21 cellular contexts compared by ENCODE assay signal in genomic region chr9:95111716-95112115, GRCh38.
DNase-seq lines count a peak whose midpoint lies in the region; ATAC-seq, FAIRE-seq and TF ChIP-seq lines count a peak whose summit lies in the region.
"Had no signal": no experiment of that assay in that cellular context is flagged by ENCODE, and none has a peak within 500 bp of the region (broad histone marks: within the 10 kb centered on the region; RNA-seq: fewer than 3 reads in every experiment).

No MANE protein-coding gene starts in this region.

- H3K79me2 ChIP-seq in H9 (ENCODE audit: insufficient read depth, low read length), result no peaks in the 10 kb centered on the region

- H3K27me3 ChIP-seq in H9 (ENCODE audit: insufficient read depth, low read length), result no peaks in the 10 kb centered on the region
- H3K27me3 ChIP-seq in sigmoid colon, result no peaks in the 10 kb centered on the region
- H3K27me3 ChIP-seq in tibial nerve, result no peaks in the 10 kb centered on the region

- H2BK15ac ChIP-seq in H9 (ENCODE audit: low read depth, low read length), result no peak overlapping the region

- no peak overlapping the region for H4K8ac ChIP-seq in H9 (replicated peaks; ENCODE audit: insufficient read length, low read depth, low read length)

- DNase-seq in H9 (no peak), kidney (peak; percentile 26), sigmoid colon (peak; percentile 52), tibial nerve (ENCODE audit: low spot score in 2 of 2) (no peak), left cardiac atrium (no peak), COLO829 (ENCODE audit: low spot score) (no peak)
- DNase-seq: 8988T; ACHN; C1 segment of cervical spinal cord; Caco-2; CD4-positive, alpha-beta memory T cell; DMS 273 treated with DMSO at 0.1 percent for 48 hours; DMS79; EL; GDM1; GOT3; HCEC 1CT had no signal

- H3K9ac ChIP-seq in H9 (ENCODE audit: extremely low read depth, insufficient read length, low read length) (no peak overlapping the region), kidney (ENCODE audit: low read length in 2 of 2) (no peak overlapping the region)

- no peaks in the 10 kb centered on the region for H3K79me1 ChIP-seq in H9 (ENCODE audit: insufficient read depth, low read depth, low read length, poor library complexity, severe bottlenecking)

- ATAC-seq in left cardiac atrium (no peak), HG03342 (IDR thresholded peaks at IDR 0.05; ENCODE audit: unreplicated experiment) (no peak)
- ATAC-seq: GM12878 had no signal

- no peak overlapping the region for H2BK20ac ChIP-seq in H9 (ENCODE audit: low read depth, low read length, poor library complexity, severe bottlenecking)

- H3K4me1 ChIP-seq in H9 (ENCODE audit: insufficient read depth, low read length), result no peaks in the 10 kb centered on the region
- H3K4me1 ChIP-seq in kidney (ENCODE audit: control insufficient read depth in 1 of 2, insufficient read depth in 1 of 2, low read depth in 1 of 2, low read length in 2 of 2), result peaks cover 0 to 5% of the 10 kb centered on the region in 2 donors
- peaks cover 0 to 30% (median 21%) of the 10 kb centered on the region in 4 donors for H3K4me1 ChIP-seq in sigmoid colon
- H3K4me1 ChIP-seq in tibial nerve, result peaks cover 0 to 64% (median 18%) of the 10 kb centered on the region in 4 donors
- H3K4me1 ChIP-seq: A549, Caco-2 had no signal

- intact Hi-C loops in kidney (cut with DNase I), result no loop called here
- intact Hi-C loops in sigmoid colon (cut with DNase I), result no loop called here
- intact Hi-C loops in left cardiac atrium (cut with DNase I), result no loop called here

- H3T11ph ChIP-seq in H9 (ENCODE audit: low read length), result no peak overlapping the region

- no peak overlapping the region for H2BK120ac ChIP-seq in H9 (ENCODE audit: low read depth, low read length, poor library complexity, severe bottlenecking)

- H3K27me3 Mint-ChIP-seq in H9 (ENCODE audit: low read depth), result no peaks in the 10 kb centered on the region
- H3K27me3 Mint-ChIP-seq: CD4-positive, alpha-beta memory T cell had no signal

- no peak overlapping the region for H3K14ac ChIP-seq in H9 (ENCODE audit: insufficient read depth, low read length)

- H3K9me3 ChIP-seq in H9 (ENCODE audit: control insufficient read depth, low read depth, low read length) (no peaks in the 10 kb centered on the region), kidney (ENCODE audit: control insufficient read depth in 1 of 2, low read length in 2 of 2) (no peaks in the 10 kb centered on the region), sigmoid colon (no peaks in the 10 kb centered on the region), tibial nerve (no peaks in the 10 kb centered on the region)
- H3K9me3 ChIP-seq: A549, Caco-2 had no signal

- TF ChIP-seq POLR2A in sigmoid colon (IDR thresholded peaks at IDR 0.05) (no peak), tibial nerve (IDR thresholded peaks at IDR 0.05) (no peak)

- no peak overlapping the region for H3K4me3 Mint-ChIP-seq in H9
- H3K4me3 Mint-ChIP-seq: CD4-positive, alpha-beta memory T cell had no signal

- no peak overlapping the region for H2BK12ac ChIP-seq in H9 (ENCODE audit: insufficient read length, low read depth, low read length)

- H3K23me2 ChIP-seq in H9 (ENCODE audit: insufficient read length, low read depth, low read length, poor library complexity, severe bottlenecking), result no peaks in the 10 kb centered on the region

- no peak for FAIRE-seq in kidney (lab: Jason Lieb, UNC)
- FAIRE-seq: A549, GM12878, H54 had no signal

- peaks cover 0 to 2% (median 0%) of the 10 kb centered on the region in 3 experiments; a peak in 2 of 7 replicates for H3K36me3 Mint-ChIP-seq in H9 (ENCODE audit: insufficient read depth in 1 of 3, low read depth in 3 of 3)

- no peak overlapping the region for H3K4ac ChIP-seq in H9 (ENCODE audit: low read depth, low read length)

- no peak for TF ChIP-seq CTCF in H9 (conservative IDR thresholded peaks at IDR 0.05)
- no peak for TF ChIP-seq CTCF in kidney (IDR thresholded peaks at IDR 0.05; ENCODE audit: borderline replicate concordance, extremely low read depth, insufficient read depth)
- no peak for TF ChIP-seq CTCF in sigmoid colon (IDR thresholded peaks at IDR 0.05)
- no peak for TF ChIP-seq CTCF in tibial nerve (IDR thresholded peaks at IDR 0.05)

- H3K9me3 Mint-ChIP-seq in H9, result no peaks in the 10 kb centered on the region

- H3K18ac ChIP-seq in H9 (ENCODE audit: insufficient read length, low read depth, low read length), result no peak overlapping the region

- TF ChIP-seq EP300 in sigmoid colon (IDR thresholded peaks at IDR 0.05) (no peak), tibial nerve (IDR thresholded peaks at IDR 0.05) (no peak)

- peak overlapping the region in 2 of 3 experiments; percentile 65 to 88; a peak in 3 of 7 replicates for H3K27ac Mint-ChIP-seq in H9
- H3K27ac Mint-ChIP-seq: CD4-positive, alpha-beta memory T cell had no signal

- no peak overlapping the region for H2AFZ ChIP-seq in H9 (ENCODE audit: low read length)

- H2BK5ac ChIP-seq in H9 (ENCODE audit: insufficient read length, low read length), result no peak overlapping the region

- H3K36me3 ChIP-seq in kidney (ENCODE audit: control insufficient read depth in 1 of 2, insufficient read depth in 2 of 2, low read length in 2 of 2) (peaks cover 21 to 30% of the 10 kb centered on the region in 2 donors), sigmoid colon (peaks cover 0 to 58% (median 8%) of the 10 kb centered on the region in 4 donors), tibial nerve (peaks cover 0 to 45% (median 0%) of the 10 kb centered on the region in 3 donors)

- no peak overlapping the region for H3K23ac ChIP-seq in H9 (ENCODE audit: insufficient read length, low read depth, low read length)

- H3K4me3 ChIP-seq in kidney (ENCODE audit: low read length in 2 of 2) (no peak overlapping the region), sigmoid colon (no peak overlapping the region), tibial nerve (no peak overlapping the region)
- H3K4me3 ChIP-seq: A549, GM12878 had no signal

- H2AK5ac ChIP-seq in H9 (ENCODE audit: insufficient read length, low read length), result no peak overlapping the region

- H3K4me1 Mint-ChIP-seq in H9, result 0 out of 4 replicates have a peak, but pooled peaks cover 0 to 4% of the 10 kb centered on the region in 2 experiments
- H3K4me1 Mint-ChIP-seq: CD4-positive, alpha-beta memory T cell had no signal

- H4K20me1 ChIP-seq in H9 (ENCODE audit: control insufficient read depth, insufficient read depth, insufficient read length), result no peaks in the 10 kb centered on the region

- no CpG with 5 or more reads among the region's 11 CpGs for WGBS in H9 (ENCODE audit: extremely low coverage, insufficient read length, low lambda C conversion rate)
- 96 to 97% methylated on average over 11 of the region's 11 CpGs for WGBS in sigmoid colon, 2 donors
- 93 to 96% methylated on average over 11 of the region's 11 CpGs for WGBS in tibial nerve, 2 donors

- H3K56ac ChIP-seq in H9 (ENCODE audit: insufficient read length, low read depth, low read length), result no peak overlapping the region

- H4K5ac ChIP-seq in H9 (ENCODE audit: insufficient read length, low read depth, low read length), result no peak overlapping the region

- no peak overlapping the region for H3K27ac ChIP-seq in H9 (ENCODE audit: insufficient read length, low read depth, low read length)
- H3K27ac ChIP-seq in kidney (ENCODE audit: low read depth in 2 of 2, low read length in 2 of 2), result no peak overlapping the region
- H3K27ac ChIP-seq in sigmoid colon, result no peak overlapping the region
- H3K27ac ChIP-seq in tibial nerve, result peak overlapping the region in 3 of 4 donors; percentile 81 to 94 (median 90)
- H3K27ac ChIP-seq: A549 had no signal

- H4K91ac ChIP-seq in H9 (ENCODE audit: insufficient read length, low read depth, low read length), result no peak overlapping the region

- no peak overlapping the region for H3K4me2 ChIP-seq in H9 (ENCODE audit: insufficient read depth, insufficient read length, low read length)
- H3K4me2 ChIP-seq: A549 had no signal

Comparison
In these comparisons a context has a peak if more than half of its experiments do, and no peak if none do; other contexts are left out.
1. DNase-seq: peak in kidney (single experiment) and sigmoid colon (single experiment); none in H9 (single experiment), tibial nerve (0 of 2), left cardiac atrium (single experiment) and COLO829 (single experiment).
2. H3K27ac ChIP-seq: peak in tibial nerve (3 of 4); none in H9 (single experiment), kidney (0 of 2) and sigmoid colon (0 of 4).